In the genomic region with DNA sequence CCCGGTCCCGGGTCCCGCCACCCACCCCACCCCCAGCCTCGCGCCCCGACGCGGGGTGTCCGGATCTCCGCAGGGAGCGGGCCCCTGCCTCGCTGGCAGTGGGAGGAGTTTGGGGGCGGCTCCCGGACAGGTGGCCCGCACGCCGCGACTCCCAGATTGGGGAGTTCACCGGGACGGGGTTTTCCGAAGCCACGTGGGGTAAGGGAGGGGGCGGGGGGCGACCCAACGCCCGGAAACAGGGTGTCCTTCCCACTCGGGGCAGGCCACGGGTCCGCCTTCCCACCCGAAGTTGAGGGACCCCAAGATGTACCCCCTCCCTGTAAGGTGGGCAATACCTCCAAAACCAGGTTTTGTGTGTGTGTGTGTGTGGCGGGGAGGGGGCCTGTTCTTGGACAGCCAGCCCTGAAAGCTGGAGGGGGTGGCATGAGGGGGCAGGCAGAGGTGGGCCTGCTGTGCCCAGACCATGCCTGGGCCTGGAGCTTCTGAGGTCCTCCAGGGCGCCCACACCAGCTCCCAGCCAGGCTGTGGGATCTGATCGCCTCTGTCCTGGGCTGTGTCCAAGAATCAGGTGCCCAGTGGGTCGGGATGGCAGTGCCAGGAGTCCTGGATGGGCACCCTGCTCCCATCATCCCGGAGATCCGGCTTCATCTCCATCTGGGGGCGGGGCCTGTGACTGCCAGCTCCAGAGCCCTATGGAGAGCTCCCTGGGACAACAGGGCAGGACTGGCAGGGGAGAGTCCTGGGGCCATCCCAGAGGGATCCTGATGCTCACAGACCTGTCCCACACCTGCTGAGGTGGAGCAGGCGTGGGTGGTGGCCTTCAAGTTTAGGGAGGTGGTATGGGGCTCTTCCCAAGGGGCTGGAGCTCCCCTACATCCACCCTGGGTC, we compare ENCODE assay signal across 8 cellular contexts. TPM values are rescaled to one million over a fixed set of nuclear protein-coding genes. Genes with fewer than 3 reads are reported as not detected.
A peak's percentile ranks its signal among the peaks of the same experiment; 100 is the strongest.
DNase-seq lines count a peak whose midpoint lies in the region; ATAC-seq and TF ChIP-seq lines count a peak whose summit lies in the region.

No MANE protein-coding gene starts in this region.

- H3K27ac ChIP-seq in angular gyrus (ENCODE audit: low read depth, low read length) = peak overlapping the region; percentile 75

- intact Hi-C loops in sciatic nerve (cut with DNase I) = no loop called here

- DNase-seq in NCI-H82 (lab: John Stamatoyannopoulos, UW) = peak; percentile 68
- DNase-seq in NCI-H82 treated with DMSO at 0.1 percent for 48 hours (lab: John Stamatoyannopoulos, UW; ENCODE audit: unreplicated experiment) = no peak
- peak; percentile 28 to 53 for DNase-seq in hippocampal formation (lab: John Stamatoyannopoulos, UW)
- DNase-seq in sciatic nerve (ENCODE audit: low spot score) = no peak

- ATAC-seq in HG03196 (IDR thresholded peaks at IDR 0.05; ENCODE audit: unreplicated experiment) (peak; percentile 24), SK-N-SH treated with all-trans-retinoic acid at 6 μM for 48 hours (peak; percentile 90), sciatic nerve (peak; percentile 19), GM18517 (IDR thresholded peaks at IDR 0.05; ENCODE audit: unreplicated experiment) (no peak)

TF ChIP-seq in SK-N-SH treated with all-trans-retinoic acid at 6 μM for 48 hours, 23 proteins besides CTCF, POLR2A, EP300 and RAD21:
- no peak for TF ChIP-seq ZNF8 (CRISPR knock-in tag; IDR thresholded peaks at IDR 0.05)
- TF ChIP-seq ZFP30 (CRISPR knock-in tag; IDR thresholded peaks at IDR 0.05) = no peak
- no peak for TF ChIP-seq PPARA (CRISPR knock-in tag; IDR thresholded peaks at IDR 0.05; ENCODE audit: borderline replicate concordance)
- TF ChIP-seq CSDC2 (CRISPR knock-in tag; IDR thresholded peaks at IDR 0.05) = no peak
- TF ChIP-seq GLIS3 (CRISPR knock-in tag; IDR thresholded peaks at IDR 0.05) = no peak
- no peak for TF ChIP-seq ZNF70 (CRISPR knock-in tag; IDR thresholded peaks at IDR 0.05)
- no peak for TF ChIP-seq TCF4 (CRISPR knock-in tag; IDR thresholded peaks at IDR 0.05; ENCODE audit: borderline replicate concordance)
- no peak for TF ChIP-seq ZFP3 (CRISPR knock-in tag; IDR thresholded peaks at IDR 0.05)
- TF ChIP-seq SNAI2 (CRISPR knock-in tag; IDR thresholded peaks at IDR 0.05) = no peak
- no peak for TF ChIP-seq ARNTL (CRISPR knock-in tag; IDR thresholded peaks at IDR 0.05; ENCODE audit: borderline replicate concordance, low read depth)
- no peak for TF ChIP-seq ZNF565 (CRISPR knock-in tag; conservative IDR thresholded peaks at IDR 0.05; ENCODE audit: low read depth)
- TF ChIP-seq, protein P1, sequence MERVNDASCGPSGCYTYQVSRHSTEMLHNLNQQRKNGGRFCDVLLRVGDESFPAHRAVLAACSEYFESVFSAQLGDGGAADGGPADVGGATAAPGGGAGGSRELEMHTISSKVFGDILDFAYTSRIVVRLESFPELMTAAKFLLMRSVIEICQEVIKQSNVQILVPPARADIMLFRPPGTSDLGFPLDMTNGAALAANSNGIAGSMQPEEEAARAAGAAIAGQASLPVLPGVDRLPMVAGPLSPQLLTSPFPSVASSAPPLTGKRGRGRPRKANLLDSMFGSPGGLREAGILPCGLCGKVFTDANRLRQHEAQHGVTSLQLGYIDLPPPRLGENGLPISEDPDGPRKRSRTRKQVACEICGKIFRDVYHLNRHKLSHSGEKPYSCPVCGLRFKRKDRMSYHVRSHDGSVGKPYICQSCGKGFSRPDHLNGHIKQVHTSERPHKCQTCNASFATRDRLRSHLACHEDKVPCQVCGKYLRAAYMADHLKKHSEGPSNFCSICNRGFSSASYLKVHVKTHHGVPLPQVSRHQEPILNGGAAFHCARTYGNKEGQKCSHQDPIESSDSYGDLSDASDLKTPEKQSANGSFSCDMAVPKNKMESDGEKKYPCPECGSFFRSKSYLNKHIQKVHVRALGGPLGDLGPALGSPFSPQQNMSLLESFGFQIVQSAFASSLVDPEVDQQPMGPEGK (CRISPR knock-in tag; IDR thresholded peaks at IDR 0.05; ENCODE audit: borderline replicate concordance) = no peak
- TF ChIP-seq, protein P2, sequence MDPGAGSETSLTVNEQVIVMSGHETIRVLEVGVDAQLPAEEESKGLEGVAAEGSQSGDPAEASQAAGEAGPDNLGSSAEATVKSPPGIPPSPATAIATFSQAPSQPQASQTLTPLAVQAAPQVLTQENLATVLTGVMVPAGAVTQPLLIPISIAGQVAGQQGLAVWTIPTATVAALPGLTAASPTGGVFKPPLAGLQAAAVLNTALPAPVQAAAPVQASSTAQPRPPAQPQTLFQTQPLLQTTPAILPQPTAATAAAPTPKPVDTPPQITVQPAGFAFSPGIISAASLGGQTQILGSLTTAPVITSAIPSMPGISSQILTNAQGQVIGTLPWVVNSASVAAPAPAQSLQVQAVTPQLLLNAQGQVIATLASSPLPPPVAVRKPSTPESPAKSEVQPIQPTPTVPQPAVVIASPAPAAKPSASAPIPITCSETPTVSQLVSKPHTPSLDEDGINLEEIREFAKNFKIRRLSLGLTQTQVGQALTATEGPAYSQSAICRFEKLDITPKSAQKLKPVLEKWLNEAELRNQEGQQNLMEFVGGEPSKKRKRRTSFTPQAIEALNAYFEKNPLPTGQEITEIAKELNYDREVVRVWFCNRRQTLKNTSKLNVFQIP (CRISPR knock-in tag; IDR thresholded peaks at IDR 0.05; ENCODE audit: borderline replicate concordance, low read depth) = no peak
- TF ChIP-seq OSR1 (CRISPR knock-in tag; IDR thresholded peaks at IDR 0.05) = no peak
- no peak for TF ChIP-seq TOX (CRISPR knock-in tag; IDR thresholded peaks at IDR 0.05; ENCODE audit: borderline replicate concordance)
- TF ChIP-seq RARB (CRISPR knock-in tag; IDR thresholded peaks at IDR 0.05) = no peak
- TF ChIP-seq, protein P3, sequence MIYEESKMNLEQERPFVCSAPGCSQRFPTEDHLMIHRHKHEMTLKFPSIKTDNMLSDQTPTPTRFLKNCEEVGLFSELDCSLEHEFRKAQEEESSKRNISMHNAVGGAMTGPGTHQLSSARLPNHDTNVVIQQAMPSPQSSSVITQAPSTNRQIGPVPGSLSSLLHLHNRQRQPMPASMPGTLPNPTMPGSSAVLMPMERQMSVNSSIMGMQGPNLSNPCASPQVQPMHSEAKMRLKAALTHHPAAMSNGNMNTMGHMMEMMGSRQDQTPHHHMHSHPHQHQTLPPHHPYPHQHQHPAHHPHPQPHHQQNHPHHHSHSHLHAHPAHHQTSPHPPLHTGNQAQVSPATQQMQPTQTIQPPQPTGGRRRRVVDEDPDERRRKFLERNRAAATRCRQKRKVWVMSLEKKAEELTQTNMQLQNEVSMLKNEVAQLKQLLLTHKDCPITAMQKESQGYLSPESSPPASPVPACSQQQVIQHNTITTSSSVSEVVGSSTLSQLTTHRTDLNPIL (CRISPR knock-in tag; IDR thresholded peaks at IDR 0.05; ENCODE audit: low read depth) = no peak
- TF ChIP-seq, protein P4, sequence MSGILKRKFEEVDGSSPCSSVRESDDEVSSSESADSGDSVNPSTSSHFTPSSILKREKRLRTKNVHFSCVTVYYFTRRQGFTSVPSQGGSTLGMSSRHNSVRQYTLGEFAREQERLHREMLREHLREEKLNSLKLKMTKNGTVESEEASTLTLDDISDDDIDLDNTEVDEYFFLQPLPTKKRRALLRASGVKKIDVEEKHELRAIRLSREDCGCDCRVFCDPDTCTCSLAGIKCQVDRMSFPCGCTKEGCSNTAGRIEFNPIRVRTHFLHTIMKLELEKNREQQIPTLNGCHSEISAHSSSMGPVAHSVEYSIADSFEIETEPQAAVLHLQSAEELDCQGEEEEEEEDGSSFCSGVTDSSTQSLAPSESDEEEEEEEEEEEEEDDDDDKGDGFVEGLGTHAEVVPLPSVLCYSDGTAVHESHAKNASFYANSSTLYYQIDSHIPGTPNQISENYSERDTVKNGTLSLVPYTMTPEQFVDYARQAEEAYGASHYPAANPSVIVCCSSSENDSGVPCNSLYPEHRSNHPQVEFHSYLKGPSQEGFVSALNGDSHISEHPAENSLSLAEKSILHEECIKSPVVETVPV (CRISPR knock-in tag; IDR thresholded peaks at IDR 0.05) = no peak
- TF ChIP-seq, protein P5, sequence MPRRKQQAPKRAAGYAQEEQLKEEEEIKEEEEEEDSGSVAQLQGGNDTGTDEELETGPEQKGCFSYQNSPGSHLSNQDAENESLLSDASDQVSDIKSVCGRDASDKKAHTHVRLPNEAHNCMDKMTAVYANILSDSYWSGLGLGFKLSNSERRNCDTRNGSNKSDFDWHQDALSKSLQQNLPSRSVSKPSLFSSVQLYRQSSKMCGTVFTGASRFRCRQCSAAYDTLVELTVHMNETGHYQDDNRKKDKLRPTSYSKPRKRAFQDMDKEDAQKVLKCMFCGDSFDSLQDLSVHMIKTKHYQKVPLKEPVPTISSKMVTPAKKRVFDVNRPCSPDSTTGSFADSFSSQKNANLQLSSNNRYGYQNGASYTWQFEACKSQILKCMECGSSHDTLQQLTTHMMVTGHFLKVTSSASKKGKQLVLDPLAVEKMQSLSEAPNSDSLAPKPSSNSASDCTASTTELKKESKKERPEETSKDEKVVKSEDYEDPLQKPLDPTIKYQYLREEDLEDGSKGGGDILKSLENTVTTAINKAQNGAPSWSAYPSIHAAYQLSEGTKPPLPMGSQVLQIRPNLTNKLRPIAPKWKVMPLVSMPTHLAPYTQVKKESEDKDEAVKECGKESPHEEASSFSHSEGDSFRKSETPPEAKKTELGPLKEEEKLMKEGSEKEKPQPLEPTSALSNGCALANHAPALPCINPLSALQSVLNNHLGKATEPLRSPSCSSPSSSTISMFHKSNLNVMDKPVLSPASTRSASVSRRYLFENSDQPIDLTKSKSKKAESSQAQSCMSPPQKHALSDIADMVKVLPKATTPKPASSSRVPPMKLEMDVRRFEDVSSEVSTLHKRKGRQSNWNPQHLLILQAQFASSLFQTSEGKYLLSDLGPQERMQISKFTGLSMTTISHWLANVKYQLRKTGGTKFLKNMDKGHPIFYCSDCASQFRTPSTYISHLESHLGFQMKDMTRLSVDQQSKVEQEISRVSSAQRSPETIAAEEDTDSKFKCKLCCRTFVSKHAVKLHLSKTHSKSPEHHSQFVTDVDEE (CRISPR knock-in tag; IDR thresholded peaks at IDR 0.05) = no peak

RNA-seq across cellular contexts. Expression of a gene that starts 0.8 kb away (rescaled TPM):
- total RNA-seq in sciatic nerve = 73.6 TPM

RNA-seq across cellular contexts. Expression of a gene that starts 17.7 kb away (rescaled TPM):
- 1.8 TPM for total RNA-seq in sciatic nerve

RNA-seq across cellular contexts. Expression of a gene that starts 18.0 kb away (rescaled TPM):
- 33.6 TPM for total RNA-seq in sciatic nerve

RNA-seq across cellular contexts. Expression of a gene that starts 23.0 kb away (rescaled TPM):
- total RNA-seq in sciatic nerve = 0.71 TPM

RNA-seq across cellular contexts. Expression of a gene that starts 38.6 kb away (rescaled TPM):
- total RNA-seq in sciatic nerve = 12.5 TPM

Comparison
In these comparisons a context has a peak if more than half of its experiments do, and no peak if none do; other contexts are left out.
1. DNase-seq: peak in NCI-H82 (single experiment) and hippocampal formation (2 of 2); none in NCI-H82 treated with DMSO at 0.1 percent for 48 hours (single experiment) and sciatic nerve (single experiment).